Comparison of ENCODE assay signal across 24 cellular contexts in genomic region chr12:77082021-77082420, GRCh38.
"Had no signal": no experiment of that assay in that cellular context is flagged by ENCODE, and none has a peak within 500 bp of the region (broad histone marks: within the 10 kb centered on the region; RNA-seq: fewer than 3 reads in every experiment).

No MANE protein-coding gene starts in this region.

- DNase-seq: activated B cell treated with CpG ODN at 0.5 μM for 24 hours; activated CD4-positive, alpha-beta T cell treated with anti-CD3 and anti-CD28 coated beads for 1 hour; activated CD4-positive, alpha-beta T cell treated with anti-CD3 and anti-CD28 coated beads, Interleukin-2, amount 10 ng/mL, durations not matched to agents 24 days and 14 days; activated CD4-positive, alpha-beta T cell treated with anti-CD3 and anti-CD28 coated beads, Interleukin-2, amount 50 U/mL, for 48 hours; activated CD8-positive, alpha-beta memory T cell treated with anti-CD3 and anti-CD28 coated beads, Interleukin-2, amount 10 ng/mL, durations not matched to agents 7 days and 5 days; activated effector memory CD4-positive, alpha-beta T cell treated with Interleukin-2 at 50 U/mL for 16 hours; activated naive CD4-positive, alpha-beta T cell; activated naive CD8-positive, alpha-beta T cell treated with anti-CD3 and anti-CD28 coated beads, Interleukin-2, amount 50 U/mL, for 24 hours; activated T-cell treated with anti-CD3 and anti-CD28 coated beads, Interleukin-2, amount 50 U/mL, for 24 hours; amygdala; NCI-H1092; NCI-H1417 treated with DMSO at 0.1 percent for 48 hours; NCI-H1694; NCI-H2029; NCI-H2107; NCI-H2171 treated with DMSO at 0.1 percent for 48 hours; NCI-H226; NCI-H510A; NCI-H69; PC-3; SHP77 treated with DMSO at 0.1 percent for 48 hours; T-cell; T-helper 2 cell; T1000 had no signal

- ATAC-seq: activated CD8-positive, alpha-beta memory T cell treated with anti-CD3 and anti-CD28 coated beads, Interleukin-2, amount 10 ng/mL, durations not matched to agents 7 days and 5 days; activated naive CD8-positive, alpha-beta T cell treated with anti-CD3 and anti-CD28 coated beads, Interleukin-2, amount 50 U/mL, for 24 hours; PC-3; T-cell had no signal
